8 cellular contexts compared by ENCODE assay signal in the genomic region with DNA sequence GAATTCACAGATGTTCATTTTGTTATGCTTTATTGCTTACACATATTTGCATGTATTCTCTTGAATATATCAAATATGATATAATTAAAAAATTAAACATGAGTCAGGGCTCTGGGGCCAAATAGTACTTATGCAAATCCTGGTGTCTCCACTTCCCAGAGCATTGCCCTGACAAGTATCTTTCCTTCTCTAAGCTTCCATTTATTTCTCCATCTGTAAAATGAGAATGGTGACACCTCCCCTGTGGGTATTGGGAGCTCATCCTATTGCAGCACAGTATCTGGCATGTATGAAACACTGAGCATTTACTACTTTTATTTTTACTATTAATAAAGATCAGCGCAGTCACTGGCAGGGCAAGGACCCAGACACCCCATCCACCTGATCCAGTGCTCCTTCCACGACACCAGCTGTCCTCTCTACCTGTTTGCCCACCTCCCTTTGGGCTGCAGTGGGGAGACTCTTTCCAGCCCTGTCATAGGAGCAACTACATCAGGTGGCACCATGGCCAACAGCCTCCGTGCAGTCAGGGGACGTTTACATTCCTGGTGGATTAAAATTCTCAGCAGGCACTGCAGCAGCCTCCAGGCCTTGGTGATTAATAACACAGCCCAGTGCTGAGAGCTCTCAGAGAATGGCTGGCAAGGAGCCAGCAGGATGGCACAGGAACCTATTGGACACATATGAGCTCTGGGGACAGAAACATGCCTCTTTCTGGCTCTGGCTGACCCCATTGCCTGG.
DNase-seq lines count a peak whose midpoint lies in the region; ATAC-seq, FAIRE-seq and TF ChIP-seq lines count a peak whose summit lies in the region.

No MANE protein-coding gene starts in this region.

- no peak overlapping the region for H3K4me3 ChIP-seq in AG09309 (ENCODE audit: control insufficient read depth, low read depth, low read length)
- no peak overlapping the region for H3K4me3 ChIP-seq in SK-N-SH (ENCODE audit: low read depth in 2 of 2, low read length in 1 of 2)

- no peak overlapping the region for H3K9ac ChIP-seq in SK-N-SH

- POLR2A ChIA-PET in SK-N-SH (lab: Yijun Ruan, JAX), result interaction anchor here (0.8 to 1.5 kb wide), 4 partner anchors 11 to 69 kb away, joined by 4 to 5 read pairs (median 4); no protein-coding TSS in a partner anchor

- peak overlapping the region; percentile 27 to 86; a peak in 3 of 4 replicates for H3K27ac ChIP-seq in SK-N-SH (ENCODE audit: low read depth in 2 of 2, low read length in 1 of 2)

- peaks cover 8 to 53% of the 10 kb centered on the region in 2 experiments; a peak in 2 of 4 replicates for H3K4me1 ChIP-seq in SK-N-SH (ENCODE audit: control insufficient read depth in 1 of 2, insufficient read depth in 2 of 2, low read depth in 1 of 2, low read length in 1 of 2)

- intact Hi-C loops in left cardiac atrium (cut with DNase I), result no loop called here

- H3K9me2 ChIP-seq in SK-N-SH, result no peaks in the 10 kb centered on the region

- peak in 1 of 2 experiments; percentile 79; a peak in 2 of 4 replicates for TF ChIP-seq EP300 in SK-N-SH (IDR thresholded peaks at IDR 0.05; ENCODE audit: borderline replicate concordance in 1 of 2, low read depth in 1 of 2, low read length in 1 of 2)

- TF ChIP-seq RAD21 in SK-N-SH (IDR thresholded peaks at IDR 0.05; ENCODE audit: low read length), result peak; percentile 31

- no peaks in the 10 kb centered on the region for H3K79me2 ChIP-seq in SK-N-SH (ENCODE audit: insufficient read depth)

- H3F3A ChIP-seq in SK-N-SH (replicated peaks; ENCODE audit: insufficient read depth), result no peaks in the 10 kb centered on the region

- no peaks in the 10 kb centered on the region for H3K27me3 ChIP-seq in SK-N-SH (ENCODE audit: insufficient read depth)

- TF ChIP-seq CTCF in AG09309 (IDR thresholded peaks at IDR 0.05; ENCODE audit: control insufficient read depth, insufficient read depth, low read depth, low read length, missing control alignments) (no peak), SK-N-SH (IDR thresholded peaks at IDR 0.05) (no peak), GM20000 (IDR thresholded peaks at IDR 0.05; ENCODE audit: extremely low read depth, missing control alignments) (no peak)

- no peaks in the 10 kb centered on the region for H4K20me1 ChIP-seq in SK-N-SH (ENCODE audit: insufficient read depth)

- FAIRE-seq in HTR-8/SVneo (lab: Jason Lieb, UNC), result peak; percentile 48

- no peaks in the 10 kb centered on the region for H3K36me3 ChIP-seq in SK-N-SH (replicated peaks in 1 of 2; ENCODE audit: control insufficient read depth in 1 of 2, insufficient read depth in 2 of 2, low read length in 1 of 2)

- DNase-seq in AG09309 (ENCODE audit: low read depth) (peak; percentile 47), HTR-8/SVneo (ENCODE audit: insufficient read length, low spot score) (peak; percentile 69), SK-N-SH (peak; percentile 84), left cardiac atrium (no peak), GM20000 (ENCODE audit: low spot score) (no peak), CD1c-positive myeloid dendritic cell (ENCODE audit: extremely low spot score) (no peak)

- no peaks in the 10 kb centered on the region for H3K9me3 ChIP-seq in SK-N-SH

- WGBS in SK-N-SH (ENCODE audit: low lambda C conversion rate), result 26% methylated on average over 4 of the region's 4 CpGs

- CTCF ChIA-PET in SK-N-SH (lab: Yijun Ruan, JAX), result interaction anchor here (0.9 to 1.7 kb wide), 7 partner anchors 15 to 179 kb away, joined by 3 to 7 read pairs (median 3); no protein-coding TSS in a partner anchor

- no peak overlapping the region for H2AFZ ChIP-seq in SK-N-SH (ENCODE audit: low read depth)

- ATAC-seq in left cardiac atrium (peak; percentile 59 to 72), GM19328 (IDR thresholded peaks at IDR 0.05; ENCODE audit: unreplicated experiment) (no peak), GM19452 (IDR thresholded peaks at IDR 0.05; ENCODE audit: unreplicated experiment) (no peak)

- peak overlapping the region; percentile 35; the same call in 1 of the 2 replicates for H3K4me2 ChIP-seq in SK-N-SH

TF ChIP-seq in SK-N-SH, 30 proteins besides CTCF, POLR2A, EP300 and RAD21:
- TF ChIP-seq RCOR1 (IDR thresholded peaks at IDR 0.05; ENCODE audit: low read length) (peak; percentile 93), EZH2phosphoT487 (IDR thresholded peaks at IDR 0.05; ENCODE audit: borderline replicate concordance, low read depth) (no peak), CHD2 (IDR thresholded peaks at IDR 0.05; ENCODE audit: low read length, partially characterized antibody) (peak; percentile 82), GATA2 (CRISPR knock-in tag; IDR thresholded peaks at IDR 0.05) (peak; percentile 39), JUND (IDR thresholded peaks at IDR 0.05) (no peak), MXI1 (IDR thresholded peaks at IDR 0.05; ENCODE audit: low read depth, low read length) (peak; percentile 71), FOXJ3 (CRISPR knock-in tag; IDR thresholded peaks at IDR 0.05) (peak; percentile 70), TCF12 (IDR thresholded peaks at IDR 0.05) (0 out of 2 replicates have a peak, but pooled peaks have one; percentile 27), NFIC (IDR thresholded peaks at IDR 0.05; ENCODE audit: borderline replicate concordance) (peak; percentile 47), FOXM1 (IDR thresholded peaks at IDR 0.05; ENCODE audit: low read depth) (no peak), YY1 (IDR thresholded peaks at IDR 0.05; ENCODE audit: low read depth) (no peak)
- TF ChIP-seq, protein P1, sequence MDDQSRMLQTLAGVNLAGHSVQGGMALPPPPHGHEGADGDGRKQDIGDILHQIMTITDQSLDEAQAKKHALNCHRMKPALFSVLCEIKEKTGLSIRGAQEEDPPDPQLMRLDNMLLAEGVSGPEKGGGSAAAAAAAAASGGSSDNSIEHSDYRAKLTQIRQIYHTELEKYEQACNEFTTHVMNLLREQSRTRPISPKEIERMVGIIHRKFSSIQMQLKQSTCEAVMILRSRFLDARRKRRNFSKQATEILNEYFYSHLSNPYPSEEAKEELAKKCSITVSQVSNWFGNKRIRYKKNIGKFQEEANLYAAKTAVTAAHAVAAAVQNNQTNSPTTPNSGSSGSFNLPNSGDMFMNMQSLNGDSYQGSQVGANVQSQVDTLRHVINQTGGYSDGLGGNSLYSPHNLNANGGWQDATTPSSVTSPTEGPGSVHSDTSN (IDR thresholded peaks at IDR 0.05), result 0 out of 2 replicates have a peak, but pooled peaks have one; percentile 26
- TF ChIP-seq, protein P2, sequence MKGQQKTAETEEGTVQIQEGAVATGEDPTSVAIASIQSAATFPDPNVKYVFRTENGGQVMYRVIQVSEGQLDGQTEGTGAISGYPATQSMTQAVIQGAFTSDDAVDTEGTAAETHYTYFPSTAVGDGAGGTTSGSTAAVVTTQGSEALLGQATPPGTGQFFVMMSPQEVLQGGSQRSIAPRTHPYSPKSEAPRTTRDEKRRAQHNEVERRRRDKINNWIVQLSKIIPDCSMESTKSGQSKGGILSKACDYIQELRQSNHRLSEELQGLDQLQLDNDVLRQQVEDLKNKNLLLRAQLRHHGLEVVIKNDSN (IDR thresholded peaks at IDR 0.05; ENCODE audit: borderline replicate concordance, low read depth), result no peak
- TF ChIP-seq, protein P3, sequence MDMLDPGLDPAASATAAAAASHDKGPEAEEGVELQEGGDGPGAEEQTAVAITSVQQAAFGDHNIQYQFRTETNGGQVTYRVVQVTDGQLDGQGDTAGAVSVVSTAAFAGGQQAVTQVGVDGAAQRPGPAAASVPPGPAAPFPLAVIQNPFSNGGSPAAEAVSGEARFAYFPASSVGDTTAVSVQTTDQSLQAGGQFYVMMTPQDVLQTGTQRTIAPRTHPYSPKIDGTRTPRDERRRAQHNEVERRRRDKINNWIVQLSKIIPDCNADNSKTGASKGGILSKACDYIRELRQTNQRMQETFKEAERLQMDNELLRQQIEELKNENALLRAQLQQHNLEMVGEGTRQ (IDR thresholded peaks at IDR 0.05; ENCODE audit: borderline replicate concordance, low read depth, low read length), result no peak

Comparison
In these comparisons a context has a peak if more than half of its experiments do, and no peak if none do; other contexts are left out.
1. DNase-seq: peak in AG09309 (single experiment), HTR-8/SVneo (single experiment) and SK-N-SH (single experiment); none in left cardiac atrium (single experiment), GM20000 (single experiment) and CD1c-positive myeloid dendritic cell (single experiment).
2. ATAC-seq: peak in left cardiac atrium (2 of 2); none in GM19328 (single experiment) and GM19452 (single experiment).